In the genomic region with DNA sequence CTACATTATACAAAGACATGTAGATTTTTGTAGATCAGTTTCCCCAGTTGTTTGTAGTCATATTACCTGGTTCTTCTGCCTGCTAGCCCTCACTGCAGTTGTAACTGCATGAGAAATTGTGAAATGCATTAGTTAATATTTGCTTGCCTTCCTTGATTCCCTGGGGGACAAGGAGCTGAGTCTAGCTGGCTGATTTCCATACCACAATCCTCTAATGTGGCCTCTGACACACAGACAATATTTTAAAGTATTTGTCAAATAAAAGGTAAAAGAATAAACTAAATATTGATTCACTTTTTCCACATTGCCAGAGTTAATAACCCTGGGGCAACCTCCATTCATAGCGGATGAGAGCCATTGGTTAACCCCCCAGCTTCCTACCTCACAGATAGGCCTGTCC, we compare ENCODE assay signal across 26 cellular contexts.
A peak's percentile ranks its signal among the peaks of the same experiment; 100 is the strongest.
DNase-seq lines count a peak whose midpoint lies in the region; ATAC-seq and TF ChIP-seq lines count a peak whose summit lies in the region.
"Had no signal": no experiment of that assay in that cellular context is flagged by ENCODE, and none has a peak within 500 bp of the region (broad histone marks: within the 10 kb centered on the region; RNA-seq: fewer than 3 reads in every experiment).

No MANE protein-coding gene starts in this region.

- no peak for TF ChIP-seq RAD21 in SK-N-SH (IDR thresholded peaks at IDR 0.05; ENCODE audit: low read length)

- H3K79me2 ChIP-seq in SK-N-SH (ENCODE audit: insufficient read depth), result no peaks in the 10 kb centered on the region

- H3K27ac ChIP-seq in RWPE2 (ENCODE audit: poor library complexity, severe bottlenecking) (no peak overlapping the region), SK-N-SH (ENCODE audit: low read depth in 2 of 2, low read length in 1 of 2) (no peak overlapping the region)
- H3K27ac ChIP-seq: C4-2B, SJCRH30 had no signal

- no peaks in the 10 kb centered on the region for H3F3A ChIP-seq in SK-N-SH (replicated peaks; ENCODE audit: insufficient read depth)

- no peak overlapping the region for H3K4me2 ChIP-seq in SK-N-SH
- H3K4me2 ChIP-seq: GM23338 had no signal

- TF ChIP-seq POLR2A in lower leg skin (IDR thresholded peaks at IDR 0.05), result no peak

- no peak overlapping the region for H3K9ac ChIP-seq in SK-N-SH

- POLR2A ChIA-PET in SK-N-SH (lab: Yijun Ruan, JAX), result no interaction called here

- ATAC-seq in RWPE2 (ENCODE audit: low read depth), result 0 out of 3 replicates have a peak, but pooled peaks have one; percentile 42
- ATAC-seq: GM12878, GM23338, HepG2, Panc1 had no signal

- no peak overlapping the region for H2AFZ ChIP-seq in SK-N-SH (ENCODE audit: low read depth)
- H2AFZ ChIP-seq: GM23338 had no signal

- H3K4me1 ChIP-seq in RWPE2 (ENCODE audit: insufficient read depth, poor library complexity, severe bottlenecking) (no peaks in the 10 kb centered on the region), SK-N-SH (ENCODE audit: control insufficient read depth in 1 of 2, insufficient read depth in 2 of 2, low read depth in 1 of 2, low read length in 1 of 2) (no peaks in the 10 kb centered on the region; a peak in 1 of 4 replicates)
- H3K4me1 ChIP-seq: SJCRH30 had no signal

- H3K9me3 ChIP-seq in RWPE2 (ENCODE audit: severe bottlenecking) (no peaks in the 10 kb centered on the region), SK-N-SH (peaks cover 3% of the 10 kb centered on the region; the same call in 1 of the 2 replicates)
- H3K9me3 ChIP-seq: SJCRH30 had no signal

- in situ Hi-C loops in ACHN (cut with HindIII; ENCODE audit: low pct_ligation_motif_present, low pct_unique_long_range_greater_than_20kb, low sequenced_read_pairs), result no loop called here

- H3K36me3 ChIP-seq in RWPE2 (ENCODE audit: low read depth), result no peaks in the 10 kb centered on the region
- H3K36me3 ChIP-seq in SK-N-SH (replicated peaks in 1 of 2; ENCODE audit: control insufficient read depth in 1 of 2, insufficient read depth in 2 of 2, low read length in 1 of 2), result no peaks in the 10 kb centered on the region
- H3K36me3 ChIP-seq: SJCRH30 had no signal

- CTCF ChIA-PET in SK-N-SH (lab: Yijun Ruan, JAX), result interaction anchor here (1.2 kb wide), 1 partner anchor 69 kb away, joined by 3 read pairs; no protein-coding TSS in a partner anchor

- no peaks in the 10 kb centered on the region for H4K20me1 ChIP-seq in SK-N-SH (ENCODE audit: insufficient read depth)

- TF ChIP-seq EP300 in SK-N-SH (IDR thresholded peaks at IDR 0.05; ENCODE audit: borderline replicate concordance in 1 of 2, low read depth in 1 of 2, low read length in 1 of 2), result no peak

- H3K4me3 ChIP-seq in RWPE2 (ENCODE audit: severe bottlenecking), result no peak overlapping the region
- H3K4me3 ChIP-seq in SK-N-SH (ENCODE audit: low read depth in 2 of 2, low read length in 1 of 2), result no peak overlapping the region
- no peak overlapping the region for H3K4me3 ChIP-seq in lower leg skin (ENCODE audit: low read depth, poor library complexity, severe bottlenecking)
- H3K4me3 ChIP-seq: GM12878, GM23338, SJCRH30 had no signal

- H3K27me3 ChIP-seq in RWPE2 (ENCODE audit: insufficient read depth, poor library complexity, severe bottlenecking), result no peaks in the 10 kb centered on the region
- H3K27me3 ChIP-seq in SK-N-SH (ENCODE audit: insufficient read depth), result no peaks in the 10 kb centered on the region
- H3K27me3 ChIP-seq: SJCRH30 had no signal

- DNase-seq in ACHN (peak; percentile 42), DMS153 (lab: John Stamatoyannopoulos, UW) (peak; percentile 73), NCI-H526 (lab: John Stamatoyannopoulos, UW) (peak; percentile 75 to 85), RWPE2 (ENCODE audit: low spot score) (no peak), SK-N-SH (no peak), SIG-M5 (lab: John Stamatoyannopoulos, UW) (no peak), NCI-H146 (lab: John Stamatoyannopoulos, UW) (no peak), lower leg skin (ENCODE audit: low spot score in 2 of 2) (no peak)
- DNase-seq: AML-193; CD8-positive, alpha-beta memory T cell; H9; Kasumi-1; MV-4-11; NCI-H1694; NCI-H2081 treated with DMSO at 0.1 percent for 48 hours; NCI-H2171; NCI-H226; NCI-H510A; NCI-H748 treated with DMSO at 0.1 percent for 48 hours; SJCRH30; T-helper 2 cell had no signal

- TF ChIP-seq CTCF in RWPE2 (IDR thresholded peaks at IDR 0.05; ENCODE audit: poor library complexity, severe bottlenecking) (no peak), SK-N-SH (IDR thresholded peaks at IDR 0.05) (no peak), lower leg skin (IDR thresholded peaks at IDR 0.05) (no peak)

- 17% methylated on average over 1 of the region's 1 CpG for WGBS in SK-N-SH (ENCODE audit: low lambda C conversion rate)
- 75 to 76% methylated on average over 1 of the region's 1 CpG for WGBS in lower leg skin, 2 donors

- intact Hi-C loops in lower leg skin (cut with DNase I; ENCODE audit: low total_unique reads), result no loop called here

- no peaks in the 10 kb centered on the region for H3K9me2 ChIP-seq in SK-N-SH

TF ChIP-seq in SK-N-SH, 30 proteins besides CTCF, POLR2A, EP300 and RAD21:
- TF ChIP-seq RFX5 (IDR thresholded peaks at IDR 0.05; ENCODE audit: low read length) (no peak), NFIC (IDR thresholded peaks at IDR 0.05; ENCODE audit: borderline replicate concordance) (no peak), GABPA (IDR thresholded peaks at IDR 0.05; ENCODE audit: low read depth) (no peak)
TF ChIP-seq in SK-N-SH: peak in this region for 0.

Comparison
In these comparisons a context has a peak if more than half of its experiments do, and no peak if none do; other contexts are left out.
1. DNase-seq: peak in ACHN (single experiment), DMS153 (single experiment) and NCI-H526 (2 of 2); none in RWPE2 (single experiment), SK-N-SH (single experiment), SIG-M5 (single experiment), NCI-H146 (single experiment) and lower leg skin (0 of 2).